In genomic region chr3:182413061-182413460, GRCh38 we compare ENCODE assay signal across 17 cellular contexts.
A peak's percentile ranks its signal among the peaks of the same experiment; 100 is the strongest.
DNase-seq lines count a peak whose midpoint lies in the region; ATAC-seq and TF ChIP-seq lines count a peak whose summit lies in the region.
"Had no signal": no experiment of that assay in that cellular context is flagged by ENCODE, and none has a peak within 500 bp of the region (broad histone marks: within the 10 kb centered on the region; RNA-seq: fewer than 3 reads in every experiment).

No MANE protein-coding gene starts in this region.

- peaks cover 12% of the 10 kb centered on the region; the same call in 1 of the 2 replicates for H3F3A ChIP-seq in DOHH2 (ENCODE audit: control insufficient read depth, insufficient read depth)

- H3K4me2 ChIP-seq in DOHH2 (ENCODE audit: low read length) = peak overlapping the region; percentile 55
- H3K4me2 ChIP-seq: A549, GM23338 had no signal

- no peaks in the 10 kb centered on the region for H3K27me3 ChIP-seq in DOHH2 (ENCODE audit: control insufficient read depth, low read length)

- peaks cover 64% of the 10 kb centered on the region for H3K4me1 ChIP-seq in DOHH2 (ENCODE audit: control insufficient read depth, low read length)
- H3K4me1 ChIP-seq: A549 had no signal

- peak overlapping the region; percentile 53 for H3K4me3 ChIP-seq in DOHH2 (ENCODE audit: low read length)
- H3K4me3 ChIP-seq: A549, GM23338, K562 had no signal

- H3K36me3 ChIP-seq in DOHH2 (ENCODE audit: control insufficient read depth, low read length) = no peaks in the 10 kb centered on the region

- H3K9me3 ChIP-seq in DOHH2 (ENCODE audit: control insufficient read depth, insufficient read depth, low read length) = peaks cover under 1% of the 10 kb centered on the region; the same call in 1 of the 2 replicates
- H3K9me3 ChIP-seq: A549, Caco-2 had no signal

- H3K9me2 ChIP-seq in DOHH2 (replicated peaks; ENCODE audit: control insufficient read depth, low read length) = no peaks in the 10 kb centered on the region

- H4K20me1 ChIP-seq in DOHH2 (ENCODE audit: control insufficient read depth, insufficient read depth, low read depth, low read length) = no peaks in the 10 kb centered on the region

- H3K79me2 ChIP-seq in DOHH2 (ENCODE audit: control insufficient read depth, low read length) = peaks cover 14% of the 10 kb centered on the region

- DNase-seq in NAMALWA (ENCODE audit: low spot score) (peak; percentile 35), RPMI8226 (peak; percentile 46), NCI-H2196 (lab: John Stamatoyannopoulos, UW; ENCODE audit: unreplicated experiment) (no peak), superior temporal gyrus (ENCODE audit: extremely low spot score) (no peak)
- DNase-seq: AML-193; Caco-2; CD4-positive, CD25-positive, alpha-beta regulatory T cell; CD8-positive, alpha-beta memory T cell; GDM1; HCEC 1CT; IMR-90 had no signal

- no peak for ATAC-seq in GM18498 (IDR thresholded peaks at IDR 0.05; ENCODE audit: unreplicated experiment)
- no peak for ATAC-seq in HG03439 (IDR thresholded peaks at IDR 0.05; ENCODE audit: unreplicated experiment)
- ATAC-seq: A549, GM23338, K562 had no signal

- H3K27ac ChIP-seq in DOHH2 (ENCODE audit: low read depth, low read length) = peak overlapping the region; percentile 85
- H3K27ac ChIP-seq: A549 had no signal

- no peak for TF ChIP-seq CTCF in DOHH2 (IDR thresholded peaks at IDR 0.05; ENCODE audit: low read depth, low read length, poor library complexity, severe bottlenecking)

Comparison
In these comparisons a context has a peak if more than half of its experiments do, and no peak if none do; other contexts are left out.
1. DNase-seq: peak in NAMALWA (single experiment) and RPMI8226 (single experiment); none in NCI-H2196 (single experiment) and superior temporal gyrus (single experiment).